In genomic region chr6:163750436-163751031, GRCh38 we compare ENCODE assay signal across 12 cellular contexts.
DNase-seq lines count a peak whose midpoint lies in the region; ATAC-seq and TF ChIP-seq lines count a peak whose summit lies in the region.
"Had no signal": no experiment of that assay in that cellular context is flagged by ENCODE, and none has a peak within 500 bp of the region (broad histone marks: within the 10 kb centered on the region; RNA-seq: fewer than 3 reads in every experiment).

No MANE protein-coding gene starts in this region.

- H3K4me3 Mint-ChIP-seq in IgD-negative memory B cell (peak overlapping the region in 3 of 4 donors; percentile 42 to 86 (median 77)), chondrocyte (ENCODE audit: unreplicated experiment) (no peak overlapping the region), HFFc6 (no peak overlapping the region)

- no peak for TF ChIP-seq POLR2A in thyroid gland (IDR thresholded peaks at IDR 0.05)

- TF ChIP-seq CTCF in chondrocyte (IDR thresholded peaks at IDR 0.05) (no peak), thyroid gland (IDR thresholded peaks at IDR 0.05) (no peak), HFFc6 (IDR thresholded peaks at IDR 0.05) (no peak)

- no peaks in the 10 kb centered on the region for H3K36me3 Mint-ChIP-seq in IgD-negative memory B cell
- H3K36me3 Mint-ChIP-seq in chondrocyte (ENCODE audit: low read depth), result peaks cover 4% of the 10 kb centered on the region
- peaks cover 6% of the 10 kb centered on the region for H3K36me3 Mint-ChIP-seq in HFFc6 (ENCODE audit: low read depth)

- WGBS in thyroid gland, 2 donors, result 81 to 85% methylated on average over 21 to 22 of the region's 22 CpGs

- peaks cover 43% of the 10 kb centered on the region for H3K27me3 Mint-ChIP-seq in IgD-negative memory B cell
- H3K27me3 Mint-ChIP-seq in chondrocyte (ENCODE audit: low read depth), result no peaks in the 10 kb centered on the region
- peaks cover 4% of the 10 kb centered on the region; the same call in 1 of the 2 replicates for H3K27me3 Mint-ChIP-seq in HFFc6 (ENCODE audit: insufficient read depth)

- H3K4me3 ChIP-seq in thyroid gland (replicated peaks in 1 of 3), result no peak overlapping the region

- no peaks in the 10 kb centered on the region for H3K4me1 ChIP-seq in thyroid gland

- intact Hi-C loops in thyroid gland (cut with DNase I), result no loop called here

- H3K27ac Mint-ChIP-seq in IgD-negative memory B cell, result peak overlapping the region in 1 of 3 donors; percentile 63
- no peak overlapping the region for H3K27ac Mint-ChIP-seq in chondrocyte (ENCODE audit: unreplicated experiment)
- no peak overlapping the region for H3K27ac Mint-ChIP-seq in HFFc6

- no peaks in the 10 kb centered on the region for H3K36me3 ChIP-seq in thyroid gland

- DNase-seq in CD1c-positive myeloid dendritic cell (ENCODE audit: extremely low spot score), result peak; percentile 30
- peak; percentile 72 for DNase-seq in chondrocyte (ENCODE audit: low spot score)
- DNase-seq in midbrain (lab: John Stamatoyannopoulos, UW), result peak; percentile 37
- no peak for DNase-seq in thyroid gland
- DNase-seq in HFFc6, result no peak
- DNase-seq: GDM1; NCI-H1694; stimulated activated CD4-positive, alpha-beta T cell treated with anti-CD3 and anti-CD28 coated beads, Interleukin-2, amount 100 ng/mL, for 48 hours had no signal

- no peak for ATAC-seq in GM19397 (IDR thresholded peaks at IDR 0.05; ENCODE audit: unreplicated experiment)
- ATAC-seq in HG02610 (IDR thresholded peaks at IDR 0.05; ENCODE audit: unreplicated experiment), result no peak

- no peak overlapping the region for H3K27ac ChIP-seq in thyroid gland
- H3K27ac ChIP-seq: KMS-11 had no signal

- H3K9me3 ChIP-seq in thyroid gland, result no peaks in the 10 kb centered on the region

- H3K9me3 Mint-ChIP-seq in IgD-negative memory B cell, result peaks cover 3 to 7% (median 5%) of the 10 kb centered on the region in 3 donors
- H3K9me3 Mint-ChIP-seq in chondrocyte (ENCODE audit: low read depth), result no peaks in the 10 kb centered on the region
- peaks cover 4% of the 10 kb centered on the region; the same call in 1 of the 2 replicates for H3K9me3 Mint-ChIP-seq in HFFc6

- H3K4me1 Mint-ChIP-seq in IgD-negative memory B cell, result peaks cover 8 to 23% (median 16%) of the 10 kb centered on the region in 3 donors
- H3K4me1 Mint-ChIP-seq in chondrocyte (ENCODE audit: low read depth), result peaks cover 14% of the 10 kb centered on the region
- H3K4me1 Mint-ChIP-seq in HFFc6 (ENCODE audit: low read depth), result peaks cover 7% of the 10 kb centered on the region

- H3K27me3 ChIP-seq in thyroid gland, result no peaks in the 10 kb centered on the region

Comparison
In these comparisons a context has a peak if more than half of its experiments do, and no peak if none do; other contexts are left out.
1. DNase-seq: peak in CD1c-positive myeloid dendritic cell (single experiment), chondrocyte (single experiment) and midbrain (single experiment); none in thyroid gland (0 of 2) and HFFc6 (single experiment).
2. H3K4me3 Mint-ChIP-seq: peak in IgD-negative memory B cell (3 of 4); none in chondrocyte (single experiment) and HFFc6 (single experiment).